22 cellular contexts compared by ENCODE assay signal in the genomic region with DNA sequence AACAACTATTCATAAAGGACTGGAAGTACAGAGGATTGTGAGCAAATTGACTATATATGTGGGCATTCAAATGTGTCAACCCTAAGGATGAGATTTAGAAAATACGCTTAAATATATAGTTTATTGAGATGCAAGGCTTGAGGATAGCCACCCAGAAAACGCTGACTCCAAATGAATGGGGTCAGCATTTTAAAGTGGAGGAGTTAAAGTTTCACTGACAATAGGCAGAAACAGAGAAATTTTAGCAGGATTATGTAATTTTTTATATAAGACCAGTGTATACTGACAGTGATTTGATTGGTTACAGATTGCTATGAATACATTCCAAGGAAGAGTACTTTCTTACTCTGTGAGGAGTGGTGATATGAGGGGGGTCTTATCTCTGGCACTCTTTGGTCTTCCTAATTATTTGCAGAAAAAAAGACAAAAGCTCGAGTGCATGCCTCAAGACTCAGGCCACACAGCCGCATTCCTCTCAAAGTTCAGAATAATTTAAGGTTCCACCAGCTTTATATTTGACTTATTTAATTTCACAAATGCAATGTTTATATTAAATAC.
"Had no signal": no experiment of that assay in that cellular context is flagged by ENCODE, and none has a peak within 500 bp of the region (broad histone marks: within the 10 kb centered on the region; RNA-seq: fewer than 3 reads in every experiment).

No MANE protein-coding gene starts in this region.

- H3K9me3 Mint-ChIP-seq: activated naive CD4-positive, alpha-beta T cell treated with anti-CD3 and anti-CD28 coated beads, Interleukin-2, amount 50 U/mL, for 24 hours; dendritic cell treated with granulocyte-macrophage colony-stimulating factor and Interleukin-4, amounts not matched to agents 40 ng/mL and 50 ng/mL, for 4 days; immature natural killer cell; nephron progenitor cell had no signal

- H3K27me3 ChIP-seq: brain microvascular endothelial cell, sigmoid colon, testis, upper lobe of left lung had no signal

- H3K4me1 ChIP-seq: testis, upper lobe of left lung had no signal

- H3K27ac Mint-ChIP-seq: activated naive CD4-positive, alpha-beta T cell treated with anti-CD3 and anti-CD28 coated beads, Interleukin-2, amount 50 U/mL, for 24 hours; dendritic cell treated with granulocyte-macrophage colony-stimulating factor and Interleukin-4, amounts not matched to agents 40 ng/mL and 50 ng/mL, for 4 days; immature natural killer cell; nephron progenitor cell had no signal

- H3K27me3 Mint-ChIP-seq: activated naive CD4-positive, alpha-beta T cell treated with anti-CD3 and anti-CD28 coated beads, Interleukin-2, amount 50 U/mL, for 24 hours; dendritic cell treated with granulocyte-macrophage colony-stimulating factor and Interleukin-4, amounts not matched to agents 40 ng/mL and 50 ng/mL, for 4 days had no signal

- H3K9me3 ChIP-seq: sigmoid colon, testis, upper lobe of left lung had no signal

- FAIRE-seq: endometrium, TTC549 had no signal

- H3K4me3 ChIP-seq: sigmoid colon, testis, upper lobe of left lung had no signal

- H3K27ac ChIP-seq: brain microvascular endothelial cell, sigmoid colon, testis, upper lobe of left lung had no signal

- H3K4me3 Mint-ChIP-seq: activated naive CD4-positive, alpha-beta T cell treated with anti-CD3 and anti-CD28 coated beads, Interleukin-2, amount 50 U/mL, for 24 hours; dendritic cell treated with granulocyte-macrophage colony-stimulating factor and Interleukin-4, amounts not matched to agents 40 ng/mL and 50 ng/mL, for 4 days; immature natural killer cell; nephron progenitor cell had no signal

- H3K4me1 Mint-ChIP-seq: activated naive CD4-positive, alpha-beta T cell treated with anti-CD3 and anti-CD28 coated beads, Interleukin-2, amount 50 U/mL, for 24 hours; immature natural killer cell; nephron progenitor cell had no signal

- H3K36me3 Mint-ChIP-seq: activated naive CD4-positive, alpha-beta T cell treated with anti-CD3 and anti-CD28 coated beads, Interleukin-2, amount 50 U/mL, for 24 hours; immature natural killer cell had no signal

- DNase-seq: activated gamma-delta T cell treated with Interleukin-2 at 50 U/mL for 16 hours; activated T-cell treated with anti-CD3 and anti-CD28 coated beads, Interleukin-2, amount 50 U/mL, for 1 hour; aorta; brain microvascular endothelial cell; caudate nucleus; effector CD4-positive, alpha-beta T cell; erythroblast; foreskin fibroblast; immature natural killer cell; kidney glomerular epithelial cell; nephron progenitor cell; nucleus accumbens; sigmoid colon; stimulated activated CD4-positive, alpha-beta T cell treated with anti-CD3 and anti-CD28 coated beads, Interleukin-2, amount 100 ng/mL, for 48 hours; stimulated activated naive CD4-positive, alpha-beta T cell; T-helper 1 cell; testis; upper lobe of left lung had no signal

- H3K36me3 ChIP-seq: brain microvascular endothelial cell, sigmoid colon, upper lobe of left lung had no signal
